12 cellular contexts compared by ENCODE assay signal in genomic region chr4:71604785-71605184, GRCh38.
A peak's percentile ranks its signal among the peaks of the same experiment; 100 is the strongest.
DNase-seq lines count a peak whose midpoint lies in the region; ATAC-seq and TF ChIP-seq lines count a peak whose summit lies in the region.
"Had no signal": no experiment of that assay in that cellular context is flagged by ENCODE, and none has a peak within 500 bp of the region (broad histone marks: within the 10 kb centered on the region; RNA-seq: fewer than 3 reads in every experiment).

No MANE protein-coding gene starts in this region.

- H3K4me1 ChIP-seq in neuronal stem cell (ENCODE audit: control insufficient read depth in 2 of 2, insufficient read depth in 1 of 2, low read depth in 1 of 2, low read length in 2 of 2): peaks cover 0 to 6% of the 10 kb centered on the region in 2 donors
- H3K4me1 ChIP-seq: ascending aorta had no signal

- WGBS in neuronal stem cell (ENCODE audit: extremely low coverage in 2 of 2, insufficient read length in 2 of 2, insufficient replicate concordance in 1 of 2), 2 donors: no CpG with 5 or more reads among the region's 5 CpGs

- no peak overlapping the region for H3K9ac ChIP-seq in neuronal stem cell (ENCODE audit: low read depth, low read length, poor library complexity)

- no peaks in the 10 kb centered on the region for H3K79me1 ChIP-seq in neuronal stem cell (ENCODE audit: low read depth, low read length)

- H3K27ac Mint-ChIP-seq in T-helper 17 cell: no peak overlapping the region

- no peak overlapping the region for H2BK5ac ChIP-seq in neuronal stem cell (ENCODE audit: low read length)

- H3K27me3 Mint-ChIP-seq in T-helper 17 cell: peaks cover 5% of the 10 kb centered on the region

- no peak overlapping the region for H2AK5ac ChIP-seq in neuronal stem cell (ENCODE audit: low read depth, low read length)

- H4K91ac ChIP-seq in neuronal stem cell (ENCODE audit: low read depth, low read length, poor library complexity): no peak overlapping the region

- no peak overlapping the region for H2BK15ac ChIP-seq in neuronal stem cell (ENCODE audit: low read length)

- H3K4ac ChIP-seq in neuronal stem cell (ENCODE audit: low read length): no peak overlapping the region

- ATAC-seq in GM19395 (IDR thresholded peaks at IDR 0.05; ENCODE audit: unreplicated experiment) (peak; percentile 96), HG02798 (IDR thresholded peaks at IDR 0.05; ENCODE audit: poor library complexity, unreplicated experiment) (peak; percentile 98), HG03520 (IDR thresholded peaks at IDR 0.05; ENCODE audit: unreplicated experiment) (peak; percentile 100), T-helper 17 cell (no peak)

- no peak overlapping the region for H3K23ac ChIP-seq in neuronal stem cell (ENCODE audit: low read depth, low read length, poor library complexity)

- no peak overlapping the region for H2BK12ac ChIP-seq in neuronal stem cell (ENCODE audit: low read length)

- no peaks in the 10 kb centered on the region for H3K36me3 ChIP-seq in neuronal stem cell (replicated peaks in 1 of 2; ENCODE audit: control insufficient read depth in 2 of 2, insufficient read depth in 2 of 2, low read length in 2 of 2)
- H3K36me3 ChIP-seq: ascending aorta, MG63 had no signal

- H3K18ac ChIP-seq in neuronal stem cell (ENCODE audit: low read length): no peak overlapping the region

- no peaks in the 10 kb centered on the region for H3K27me3 ChIP-seq in neuronal stem cell (ENCODE audit: control insufficient read depth in 3 of 3, insufficient read depth in 3 of 3, low read depth in 1 of 3, low read length in 3 of 3)
- H3K27me3 ChIP-seq: ascending aorta, MG63 had no signal

- DNase-seq in GM10266 (ENCODE audit: extremely low spot score): peak; percentile 48
- no peak for DNase-seq in neuronal stem cell (ENCODE audit: low spot score)
- DNase-seq in cortex of kidney (lab: John Stamatoyannopoulos, UW): no peak
- no peak for DNase-seq in SHP77 (lab: John Stamatoyannopoulos, UW)
- no peak for DNase-seq in T-helper 17 cell
- DNase-seq: DND-41, MG63, NCI-H82 had no signal

- H3K27ac ChIP-seq in neuronal stem cell (replicated peaks; ENCODE audit: low read length): no peak overlapping the region
- H3K27ac ChIP-seq: ascending aorta had no signal

- H3K14ac ChIP-seq in neuronal stem cell (ENCODE audit: low read length): no peak overlapping the region

- no peaks in the 10 kb centered on the region for H3K9me3 ChIP-seq in neuronal stem cell (replicated peaks in 1 of 2; ENCODE audit: control insufficient read depth in 2 of 2, insufficient read depth in 1 of 2, low read depth in 1 of 2, low read length in 2 of 2)
- H3K9me3 ChIP-seq in T-helper 17 cell (ENCODE audit: control insufficient read depth, low read length, poor library complexity, severe bottlenecking): no peaks in the 10 kb centered on the region
- H3K9me3 ChIP-seq: ascending aorta, MG63 had no signal

- H3K4me2 ChIP-seq in neuronal stem cell (ENCODE audit: insufficient read depth, low read length, poor library complexity, severe bottlenecking): no peak overlapping the region

- no peaks in the 10 kb centered on the region for H3K4me1 Mint-ChIP-seq in T-helper 17 cell

- no peak for TF ChIP-seq CTCF in GM10266 (IDR thresholded peaks at IDR 0.05; ENCODE audit: control insufficient read depth, insufficient read depth, low read depth, missing control alignments)

- no peak overlapping the region for H4K8ac ChIP-seq in neuronal stem cell (ENCODE audit: low read depth, low read length)

- no peak overlapping the region for H3K4me3 ChIP-seq in neuronal stem cell (ENCODE audit: low read length in 2 of 2)
- H3K4me3 ChIP-seq: ascending aorta, MG63 had no signal

- no peak overlapping the region for H3K4me3 Mint-ChIP-seq in T-helper 17 cell

- no peak overlapping the region for H2AFZ ChIP-seq in neuronal stem cell (ENCODE audit: low read length)

- H2BK120ac ChIP-seq in neuronal stem cell (ENCODE audit: low read depth, low read length): no peak overlapping the region

- H3K36me3 Mint-ChIP-seq in T-helper 17 cell (ENCODE audit: low read depth): no peaks in the 10 kb centered on the region
